Comparison of ENCODE assay signal across 32 cellular contexts in the genomic region with DNA sequence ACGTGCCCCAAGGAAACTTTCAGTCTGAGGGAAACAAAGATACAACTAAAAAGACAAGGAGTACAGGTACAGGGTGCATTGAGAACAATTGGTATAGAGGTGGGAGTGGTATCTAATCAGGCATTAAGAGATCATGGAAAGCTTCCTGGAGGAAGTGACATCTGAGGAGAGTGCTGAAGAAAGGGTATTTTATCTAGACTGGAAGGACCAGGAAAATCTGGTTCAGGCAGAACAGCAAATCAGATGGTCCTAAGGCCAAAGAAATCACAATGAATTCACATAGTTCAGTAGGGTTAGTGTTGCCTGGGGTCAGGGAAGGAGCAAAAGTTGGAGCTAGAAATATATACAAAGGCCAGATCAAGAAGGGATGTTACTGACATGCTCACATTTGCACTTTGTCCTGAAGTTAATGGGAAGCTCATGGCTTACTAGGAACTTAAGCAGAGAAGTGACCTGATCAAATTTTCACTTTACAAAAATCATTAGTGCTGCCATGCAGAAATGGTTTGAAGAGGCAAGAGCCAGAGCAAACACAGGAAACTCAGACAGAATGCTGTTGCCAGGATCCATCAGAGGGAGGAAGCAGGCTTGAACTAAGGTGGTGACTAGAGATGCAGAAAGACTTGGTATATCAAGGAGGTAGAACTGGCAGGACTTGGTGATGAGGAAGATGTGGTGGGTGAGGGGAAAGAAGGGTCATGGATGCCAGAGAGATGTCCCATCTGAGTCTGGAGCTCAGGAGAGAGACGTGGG.
"Had no signal": no experiment of that assay in that cellular context is flagged by ENCODE, and none has a peak within 500 bp of the region (broad histone marks: within the 10 kb centered on the region; RNA-seq: fewer than 3 reads in every experiment).

No MANE protein-coding gene starts in this region.

- H3K27ac Mint-ChIP-seq: activated B cell treated with CpG ODN at 0.5 μM for 24 hours; activated CD8-positive, alpha-beta T cell treated with anti-CD3 and anti-CD28 coated beads for 36 hours; activated naive CD4-positive, alpha-beta T cell treated with anti-CD3 and anti-CD28 coated beads for 36 hours; activated naive CD4-positive, alpha-beta T cell treated with anti-CD3 and anti-CD28 coated beads, Interleukin-2, amount 50 U/mL, for 72 hours; activated naive CD8-positive, alpha-beta T cell treated with anti-CD3 and anti-CD28 coated beads, Interleukin-2, amount 10 ng/mL, durations not matched to agents 7 days and 5 days; activated T-helper 17 cell treated with anti-CD3 and anti-CD28 coated beads, Interleukin-2, amount 50 U/mL, for 72 hours; brain; T-helper 17 cell; T-helper 2 cell treated with Interferon-gamma antibody and Interleukin-4, amounts not matched to agents 5 μg/mL and 100 μg/mL, for 36 hours had no signal

- H3K4me3 Mint-ChIP-seq: activated B cell treated with CpG ODN at 0.5 μM for 24 hours; activated CD8-positive, alpha-beta T cell treated with anti-CD3 and anti-CD28 coated beads for 36 hours; activated naive CD4-positive, alpha-beta T cell treated with anti-CD3 and anti-CD28 coated beads for 36 hours; activated naive CD8-positive, alpha-beta T cell treated with anti-CD3 and anti-CD28 coated beads, Interleukin-2, amount 10 ng/mL, durations not matched to agents 7 days and 5 days; activated T-cell treated with anti-CD3 and anti-CD28 coated beads, Interleukin-2, amount 50 U/mL, for 4 hours; activated T-helper 17 cell treated with anti-CD3 and anti-CD28 coated beads, Interleukin-2, amount 50 U/mL, for 72 hours; brain; T-helper 17 cell; T-helper 2 cell treated with Interferon-gamma antibody and Interleukin-4, amounts not matched to agents 5 μg/mL and 100 μg/mL, for 36 hours had no signal

- DNase-seq: activated B cell treated with CpG ODN at 0.5 μM for 24 hours; activated CD4-positive, alpha-beta T cell treated with anti-CD3 and anti-CD28 coated beads for 48 hours; activated CD4-positive, alpha-beta T cell treated with anti-CD3 and anti-CD28 coated beads, Interleukin-2, amount 50 U/mL, for 1 hour; activated CD4-positive, alpha-beta T cell treated with anti-CD3 and anti-CD28 coated beads, Interleukin-2, amount 50 U/mL, for 48 hours; activated CD8-positive, alpha-beta memory T cell treated with anti-CD3 and anti-CD28 coated beads for 24 hours; activated CD8-positive, alpha-beta T cell treated with anti-CD3 and anti-CD28 coated beads for 36 hours; activated effector memory CD4-positive, alpha-beta T cell treated with Interleukin-2 at 50 U/mL for 16 hours; activated gamma-delta T cell treated with Interleukin-2 at 50 U/mL for 16 hours; activated naive CD4-positive, alpha-beta T cell treated with anti-CD3 and anti-CD28 coated beads for 36 hours; activated naive CD8-positive, alpha-beta T cell treated with anti-CD3 and anti-CD28 coated beads, Interleukin-2, amount 10 ng/mL, durations not matched to agents 7 days and 5 days; activated T-cell treated with anti-CD3 and anti-CD28 coated beads, Interleukin-2, amount 50 U/mL, for 4 hours; central memory CD4-positive, alpha-beta T cell; cerebellar nuclear complex; colonic mucosa; effector CD8-positive, alpha-beta T cell; foreskin fibroblast; head of caudate nucleus; T-helper 1 cell; T-helper 17 cell; T1000; WERI-Rb-1 had no signal

- H3K4me3 ChIP-seq: ascending aorta, breast epithelium, cardiac muscle cell, colonic mucosa had no signal

- H3K4me1 Mint-ChIP-seq: activated B cell treated with CpG ODN at 0.5 μM for 24 hours; activated naive CD8-positive, alpha-beta T cell treated with anti-CD3 and anti-CD28 coated beads, Interleukin-2, amount 10 ng/mL, durations not matched to agents 7 days and 5 days; activated T-helper 17 cell treated with anti-CD3 and anti-CD28 coated beads, Interleukin-2, amount 50 U/mL, for 72 hours; brain; T-helper 17 cell had no signal

- H3K27ac ChIP-seq: ascending aorta, breast epithelium, cardiac muscle cell, colonic mucosa, WERI-Rb-1 had no signal

- H3K27me3 ChIP-seq: ascending aorta, breast epithelium, cardiac muscle cell, colonic mucosa had no signal

- H3K4me1 ChIP-seq: ascending aorta, breast epithelium, colonic mucosa had no signal

- H3K36me3 ChIP-seq: ascending aorta, breast epithelium, cardiac muscle cell, colonic mucosa, WERI-Rb-1 had no signal

- H3K9me3 ChIP-seq: ascending aorta, breast epithelium, colonic mucosa had no signal

- H3K9me3 Mint-ChIP-seq: activated B cell treated with CpG ODN at 0.5 μM for 24 hours; activated CD8-positive, alpha-beta T cell treated with anti-CD3 and anti-CD28 coated beads for 36 hours; activated naive CD4-positive, alpha-beta T cell treated with anti-CD3 and anti-CD28 coated beads for 36 hours; activated naive CD4-positive, alpha-beta T cell treated with anti-CD3 and anti-CD28 coated beads, Interleukin-2, amount 50 U/mL, for 72 hours; activated naive CD8-positive, alpha-beta T cell treated with anti-CD3 and anti-CD28 coated beads, Interleukin-2, amount 10 ng/mL, durations not matched to agents 7 days and 5 days; activated T-cell treated with anti-CD3 and anti-CD28 coated beads, Interleukin-2, amount 50 U/mL, for 4 hours; activated T-helper 17 cell treated with anti-CD3 and anti-CD28 coated beads, Interleukin-2, amount 50 U/mL, for 72 hours; T-helper 2 cell treated with Interferon-gamma antibody and Interleukin-4, amounts not matched to agents 5 μg/mL and 100 μg/mL, for 36 hours had no signal

- FAIRE-seq: endometrium, frontal cortex had no signal

- ATAC-seq: activated CD4-positive, CD25-positive, alpha-beta regulatory T cell treated with anti-CD3 and anti-CD28 coated beads, Interleukin-2, amount 50 U/mL, for 24 hours; activated CD8-positive, alpha-beta T cell treated with anti-CD3 and anti-CD28 coated beads for 36 hours; activated naive CD4-positive, alpha-beta T cell treated with anti-CD3 and anti-CD28 coated beads, Interleukin-2, amount 50 U/mL, for 72 hours; activated T-cell treated with anti-CD3 and anti-CD28 coated beads, Interleukin-2, amount 50 U/mL, for 4 hours; activated T-helper 17 cell treated with anti-CD3 and anti-CD28 coated beads, Interleukin-2, amount 50 U/mL, for 72 hours; esophagus mucosa; T-helper 17 cell had no signal

- H3K36me3 Mint-ChIP-seq: activated naive CD4-positive, alpha-beta T cell treated with anti-CD3 and anti-CD28 coated beads, Interleukin-2, amount 50 U/mL, for 72 hours; activated naive CD8-positive, alpha-beta T cell treated with anti-CD3 and anti-CD28 coated beads, Interleukin-2, amount 10 ng/mL, durations not matched to agents 7 days and 5 days; brain had no signal
